ENCODE assay signal across 2 cellular contexts in the genomic region with DNA sequence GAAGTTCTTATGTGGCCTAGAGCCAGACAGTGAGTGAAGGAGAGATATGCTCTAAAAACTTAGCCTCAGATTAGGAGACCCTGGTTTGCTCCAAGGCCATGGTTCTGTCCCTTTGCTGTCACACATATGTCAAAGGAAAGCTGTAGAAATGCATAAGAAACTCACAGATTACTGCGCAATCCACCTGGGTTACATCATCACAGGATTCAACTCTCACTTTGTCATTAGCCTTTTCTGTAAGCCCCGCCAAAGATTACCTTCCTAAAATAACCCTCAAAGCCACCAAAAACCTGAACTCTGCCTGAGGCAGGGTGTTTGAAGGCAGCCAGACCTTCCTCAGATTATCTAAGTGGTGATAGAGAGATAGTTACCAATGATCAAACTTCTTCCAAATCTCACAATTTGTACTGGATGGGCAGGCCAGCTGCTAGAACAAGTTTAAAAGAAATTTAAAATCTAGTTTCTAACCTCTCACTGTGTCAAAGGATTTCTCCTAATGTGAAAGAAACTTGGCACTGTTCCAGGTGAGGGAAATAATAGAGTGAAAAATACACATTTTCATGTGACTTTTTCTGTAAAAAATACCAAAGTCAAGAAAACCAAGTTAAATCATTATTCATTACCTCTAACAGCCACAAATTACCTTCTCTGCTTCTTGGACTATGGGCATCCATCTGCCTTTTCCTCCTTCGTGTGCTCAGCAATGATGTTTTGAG.
A peak's percentile ranks its signal among the peaks of the same experiment; 100 is the strongest.
TF ChIP-seq lines count a peak whose summit lies in the region.

No MANE protein-coding gene starts in this region.

TF ChIP-seq in SK-N-SH, 30 proteins besides CTCF, POLR2A, EP300 and RAD21:
- peak; percentile 70 for TF ChIP-seq NFIC (IDR thresholded peaks at IDR 0.05; ENCODE audit: borderline replicate concordance)
- no peak for TF ChIP-seq CHD2 (IDR thresholded peaks at IDR 0.05; ENCODE audit: low read length, partially characterized antibody)
- TF ChIP-seq, protein P1, sequence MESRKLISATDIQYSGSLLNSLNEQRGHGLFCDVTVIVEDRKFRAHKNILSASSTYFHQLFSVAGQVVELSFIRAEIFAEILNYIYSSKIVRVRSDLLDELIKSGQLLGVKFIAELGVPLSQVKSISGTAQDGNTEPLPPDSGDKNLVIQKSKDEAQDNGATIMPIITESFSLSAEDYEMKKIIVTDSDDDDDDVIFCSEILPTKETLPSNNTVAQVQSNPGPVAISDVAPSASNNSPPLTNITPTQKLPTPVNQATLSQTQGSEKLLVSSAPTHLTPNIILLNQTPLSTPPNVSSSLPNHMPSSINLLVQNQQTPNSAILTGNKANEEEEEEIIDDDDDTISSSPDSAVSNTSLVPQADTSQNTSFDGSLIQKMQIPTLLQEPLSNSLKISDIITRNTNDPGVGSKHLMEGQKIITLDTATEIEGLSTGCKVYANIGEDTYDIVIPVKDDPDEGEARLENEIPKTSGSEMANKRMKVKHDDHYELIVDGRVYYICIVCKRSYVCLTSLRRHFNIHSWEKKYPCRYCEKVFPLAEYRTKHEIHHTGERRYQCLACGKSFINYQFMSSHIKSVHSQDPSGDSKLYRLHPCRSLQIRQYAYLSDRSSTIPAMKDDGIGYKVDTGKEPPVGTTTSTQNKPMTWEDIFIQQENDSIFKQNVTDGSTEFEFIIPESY (IDR thresholded peaks at IDR 0.05; ENCODE audit: borderline replicate concordance, low read depth) = no peak

TF ChIP-seq in SK-N-SH treated with all-trans-retinoic acid at 6 μM for 48 hours, 23 proteins besides CTCF, POLR2A, EP300 and RAD21:
- TF ChIP-seq, protein P2, sequence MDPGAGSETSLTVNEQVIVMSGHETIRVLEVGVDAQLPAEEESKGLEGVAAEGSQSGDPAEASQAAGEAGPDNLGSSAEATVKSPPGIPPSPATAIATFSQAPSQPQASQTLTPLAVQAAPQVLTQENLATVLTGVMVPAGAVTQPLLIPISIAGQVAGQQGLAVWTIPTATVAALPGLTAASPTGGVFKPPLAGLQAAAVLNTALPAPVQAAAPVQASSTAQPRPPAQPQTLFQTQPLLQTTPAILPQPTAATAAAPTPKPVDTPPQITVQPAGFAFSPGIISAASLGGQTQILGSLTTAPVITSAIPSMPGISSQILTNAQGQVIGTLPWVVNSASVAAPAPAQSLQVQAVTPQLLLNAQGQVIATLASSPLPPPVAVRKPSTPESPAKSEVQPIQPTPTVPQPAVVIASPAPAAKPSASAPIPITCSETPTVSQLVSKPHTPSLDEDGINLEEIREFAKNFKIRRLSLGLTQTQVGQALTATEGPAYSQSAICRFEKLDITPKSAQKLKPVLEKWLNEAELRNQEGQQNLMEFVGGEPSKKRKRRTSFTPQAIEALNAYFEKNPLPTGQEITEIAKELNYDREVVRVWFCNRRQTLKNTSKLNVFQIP (CRISPR knock-in tag; IDR thresholded peaks at IDR 0.05; ENCODE audit: borderline replicate concordance, low read depth) = no peak
- TF ChIP-seq CSRNP3 (CRISPR knock-in tag; IDR thresholded peaks at IDR 0.05) (no peak), PATZ1 (CRISPR knock-in tag; IDR thresholded peaks at IDR 0.05; ENCODE audit: borderline replicate concordance) (no peak), GLIS3 (CRISPR knock-in tag; IDR thresholded peaks at IDR 0.05) (no peak)
